In the genomic region with DNA sequence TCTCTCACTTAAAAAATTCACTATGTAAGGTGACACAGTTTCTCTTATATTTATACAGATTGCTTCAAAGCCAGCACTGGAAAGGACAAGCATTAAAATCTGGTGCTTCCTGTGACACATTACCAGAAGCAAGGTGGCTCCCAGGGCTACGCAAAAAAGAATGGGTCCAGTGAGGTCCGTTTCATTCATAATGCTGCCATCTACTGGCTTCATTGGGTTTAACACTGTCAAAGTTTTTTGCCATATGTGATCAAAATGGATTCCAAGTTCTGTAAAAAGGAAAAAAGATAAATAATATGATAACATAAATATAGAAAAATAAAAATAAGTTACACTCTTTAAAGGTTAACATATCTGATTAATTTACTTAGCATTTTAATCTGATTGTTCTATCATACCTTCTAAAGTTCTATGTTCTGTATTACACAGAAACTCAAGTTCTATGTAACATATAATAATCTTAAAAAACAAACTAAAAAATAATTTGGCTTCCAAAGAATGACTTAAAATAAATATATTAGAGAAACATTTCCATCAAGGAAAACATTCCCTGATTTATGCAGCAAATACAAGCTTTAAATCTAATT, we compare ENCODE assay signal across 9 cellular contexts. TPM values are rescaled to one million over a fixed set of nuclear protein-coding genes. Genes with fewer than 3 reads are reported as not detected.
DNase-seq lines count a peak whose midpoint lies in the region; FAIRE-seq and TF ChIP-seq lines count a peak whose summit lies in the region.
"Had no signal": no experiment of that assay in that cellular context is flagged by ENCODE, and none has a peak within 500 bp of the region (broad histone marks: within the 10 kb centered on the region; RNA-seq: fewer than 3 reads in every experiment).

No MANE protein-coding gene starts in this region.

- H3K4me2 ChIP-seq in SK-N-SH, result no peak overlapping the region
- no peak overlapping the region for H3K4me2 ChIP-seq in keratinocyte (ENCODE audit: control insufficient read depth, extremely low read depth, insufficient read depth, low read depth, low read length)

- no peaks in the 10 kb centered on the region; the same call in 1 of the 2 replicates for H3K27me3 Mint-ChIP-seq in HFFc6 (ENCODE audit: insufficient read depth)

- H3K9me3 ChIP-seq in SK-N-SH, result no peaks in the 10 kb centered on the region
- H3K9me3 ChIP-seq in breast epithelium, result no peaks in the 10 kb centered on the region
- H3K9me3 ChIP-seq in keratinocyte (ENCODE audit: control insufficient read depth, low read depth, low read length), result no peaks in the 10 kb centered on the region

- H3K79me2 ChIP-seq in SK-N-SH (ENCODE audit: insufficient read depth), result no peaks in the 10 kb centered on the region
- H3K79me2 ChIP-seq in keratinocyte (ENCODE audit: control insufficient read depth, insufficient read depth, low read length), result no peaks in the 10 kb centered on the region

- H3K27ac ChIP-seq in SK-N-SH (ENCODE audit: low read depth in 2 of 2, low read length in 1 of 2) (no peak overlapping the region), breast epithelium (no peak overlapping the region), keratinocyte (ENCODE audit: control insufficient read depth, insufficient read depth, low read length) (no peak overlapping the region)
- H3K27ac ChIP-seq: skin epidermis had no signal

- H3K36me3 Mint-ChIP-seq in HFFc6 (ENCODE audit: low read depth), result no peaks in the 10 kb centered on the region

- no peak for TF ChIP-seq POLR2A in breast epithelium (IDR thresholded peaks at IDR 0.05)

- CTCF ChIA-PET in SK-N-SH (lab: Yijun Ruan, JAX), result interaction anchor here (0.7 to 1.7 kb wide), 10 partner anchors 9 to 435 kb away, joined by 3 to 5 read pairs (median 3); no protein-coding TSS in a partner anchor

- dilution Hi-C loops in keratinocyte (cut with MboI; ENCODE audit: extremely low pct_ligation_motif_present, low sequenced_read_pairs), result no loop called here

- no peaks in the 10 kb centered on the region for H3K9me1 ChIP-seq in keratinocyte (ENCODE audit: control insufficient read depth, extremely low read depth, insufficient read depth, low read length)

- H3K27me3 ChIP-seq in SK-N-SH (ENCODE audit: insufficient read depth) (peaks cover 5% of the 10 kb centered on the region; the same call in 1 of the 2 replicates), breast epithelium (no peaks in the 10 kb centered on the region), keratinocyte (ENCODE audit: control insufficient read depth, extremely low read depth, insufficient read depth, low read length) (no peaks in the 10 kb centered on the region)

- DNase-seq in HFFc6 (peak; percentile 33), LoVo (ENCODE audit: low spot score) (peak; percentile 45), SK-N-SH (peak; percentile 47), breast epithelium (ENCODE audit: low spot score in 2 of 2) (no peak), keratinocyte (ENCODE audit: low read depth, low spot score) (peak; percentile 7)
- peak; percentile 44 for DNase-seq in stimulated activated CD4-positive, alpha-beta T cell treated with anti-CD3 and anti-CD28 coated beads, Interleukin-4, amount 100 ng/mL, for 24 hours

- TF ChIP-seq CTCF in GM12874 (IDR thresholded peaks at IDR 0.05; ENCODE audit: insufficient read depth, low read depth, low read length), result peak; percentile 47; the same call in 1 of the 2 replicates
- peak; percentile 84 for TF ChIP-seq CTCF in HFFc6 (IDR thresholded peaks at IDR 0.05)
- peak; percentile 72 for TF ChIP-seq CTCF in SK-N-SH (IDR thresholded peaks at IDR 0.05)
- TF ChIP-seq CTCF in breast epithelium (IDR thresholded peaks at IDR 0.05), result peak in 2 of 3 donors; percentile 31 to 38
- peak; percentile 56 to 64 (median 62) for TF ChIP-seq CTCF in keratinocyte (optimal IDR thresholded peaks at IDR 0.05 in 1 of 3, IDR thresholded peaks at IDR 0.05 in 1 of 3, conservative IDR thresholded peaks at IDR 0.05 in 1 of 3; ENCODE audit: extremely low read depth in 1 of 3, insufficient read depth in 2 of 3, low read length in 3 of 3)

- no peaks in the 10 kb centered on the region for H4K20me1 ChIP-seq in SK-N-SH (ENCODE audit: insufficient read depth)
- H4K20me1 ChIP-seq in keratinocyte (ENCODE audit: control insufficient read depth, extremely low read depth, insufficient read depth, low read length), result no peaks in the 10 kb centered on the region

- no peaks in the 10 kb centered on the region for H3K9me2 ChIP-seq in SK-N-SH

- no peaks in the 10 kb centered on the region for H3K9me3 Mint-ChIP-seq in HFFc6

- no peak overlapping the region for H3K27ac Mint-ChIP-seq in HFFc6

- no peaks in the 10 kb centered on the region for H3F3A ChIP-seq in SK-N-SH (replicated peaks; ENCODE audit: insufficient read depth)

- intact Hi-C loops in breast epithelium (cut with DNase I; ENCODE audit: low total_unique reads), result no loop called here

- H3K4me1 Mint-ChIP-seq in HFFc6 (ENCODE audit: low read depth), result no peaks in the 10 kb centered on the region

- peak; percentile 72 for TF ChIP-seq RAD21 in SK-N-SH (IDR thresholded peaks at IDR 0.05; ENCODE audit: low read length)

- H3K36me3 ChIP-seq in SK-N-SH (replicated peaks in 1 of 2; ENCODE audit: control insufficient read depth in 1 of 2, insufficient read depth in 2 of 2, low read length in 1 of 2) (no peaks in the 10 kb centered on the region), breast epithelium (no peaks in the 10 kb centered on the region), keratinocyte (ENCODE audit: control insufficient read depth in 2 of 2, extremely low read depth in 1 of 2, insufficient read depth in 2 of 2, low read length in 2 of 2) (no peaks in the 10 kb centered on the region)

- peak; percentile 97 for FAIRE-seq in A204.1 (lab: Jason Lieb, UNC)
- peak; percentile 64 for FAIRE-seq in keratinocyte (lab: Jason Lieb, UNC)

- TF ChIP-seq EP300 in SK-N-SH (IDR thresholded peaks at IDR 0.05; ENCODE audit: borderline replicate concordance in 1 of 2, low read depth in 1 of 2, low read length in 1 of 2), result no peak

- H3K4me3 ChIP-seq in SK-N-SH (ENCODE audit: low read depth in 2 of 2, low read length in 1 of 2) (no peak overlapping the region), breast epithelium (no peak overlapping the region), keratinocyte (ENCODE audit: control insufficient read depth in 2 of 3, extremely low read depth in 1 of 3, insufficient read depth in 2 of 3, low read depth in 1 of 3, low read length in 3 of 3) (no peak overlapping the region)
- H3K4me3 ChIP-seq: skin epidermis had no signal

- H2AFZ ChIP-seq in SK-N-SH (ENCODE audit: low read depth) (no peak overlapping the region), keratinocyte (ENCODE audit: control insufficient read depth, low read length) (no peak overlapping the region)

- POLR2A ChIA-PET in SK-N-SH (lab: Yijun Ruan, JAX), result no interaction called here

- H3K4me1 ChIP-seq in SK-N-SH (ENCODE audit: control insufficient read depth in 1 of 2, insufficient read depth in 2 of 2, low read depth in 1 of 2, low read length in 1 of 2), result no peaks in the 10 kb centered on the region
- no peaks in the 10 kb centered on the region for H3K4me1 ChIP-seq in breast epithelium
- H3K4me1 ChIP-seq in keratinocyte (ENCODE audit: control insufficient read depth, extremely low read depth, insufficient read depth, low read length), result no peaks in the 10 kb centered on the region

- no peak overlapping the region for H3K4me3 Mint-ChIP-seq in HFFc6

- H3K9ac ChIP-seq in SK-N-SH (no peak overlapping the region), keratinocyte (ENCODE audit: control insufficient read depth, extremely low read depth, insufficient read depth, low read length) (no peak overlapping the region)

- WGBS in SK-N-SH (ENCODE audit: low lambda C conversion rate), result 11% methylated on average over 2 of the region's 2 CpGs

TF ChIP-seq in SK-N-SH, 30 proteins besides CTCF, POLR2A, EP300 and RAD21:
- TF ChIP-seq NFIC (IDR thresholded peaks at IDR 0.05; ENCODE audit: borderline replicate concordance), result no peak
- peak; percentile 29; the same call in 1 of the 2 replicates for TF ChIP-seq SMC3 (IDR thresholded peaks at IDR 0.05; ENCODE audit: low read depth, low read length)

RNA-seq across cellular contexts. Expression of a gene that starts 22.1 kb away (rescaled TPM):
- total RNA-seq in HFFc6 (2021; fragmentation: NEBNext Ultra II Directional; extraction: Animal tissue kit (Norgen Biotek cat#: 25700)), result not detected
- not detected in 2 replicates for polyA plus RNA-seq in SK-N-SH (2012; rRNA removed)
- 0.04 TPM in 1 of 2 replicates, not detected in the other for polyA plus RNA-seq in SK-N-SH (2012; cell fraction: cytosol; rRNA removed)
- 0.08 TPM in 1 of 2 replicates, not detected in the other for polyA plus RNA-seq in SK-N-SH (2012; cell fraction: nucleus; rRNA removed)
- total RNA-seq in breast epithelium, result under 1 TPM in 1 of 3 donors, not detected in 2; 0.73 TPM
- polyA plus RNA-seq in keratinocyte, result 0.06 TPM in 1 of 3 replicates, not detected in the others
- not detected for polyA plus RNA-seq in keratinocyte (2011; ENCODE audit: low read depth)
- polyA plus RNA-seq in keratinocyte (2011; cell fraction: cytosol; rRNA removed), result not detected in 2 replicates
- polyA plus RNA-seq in keratinocyte (2011; cell fraction: nucleus; rRNA removed), result not detected in 2 replicates
- polyA plus RNA-seq in keratinocyte (2012; ENCODE audit: low replicate concordance), result not detected in 2 replicates
- polyA minus RNA-seq in keratinocyte, result 0.22 TPM in 1 of 3 replicates, not detected in the others
- not detected for polyA minus RNA-seq in keratinocyte (2011; cell fraction: cytosol; rRNA and poly(A)+ RNA removed)
- polyA minus RNA-seq in keratinocyte (2011; cell fraction: nucleus; rRNA and poly(A)+ RNA removed), result not detected in 2 replicates

RNA-seq across cellular contexts. Expression of a gene that starts 48.8 kb away (rescaled TPM):
- total RNA-seq in HFFc6 (2021; fragmentation: NEBNext Ultra II Directional; extraction: Animal tissue kit (Norgen Biotek cat#: 25700)), result 10 to 100 TPM; 17.6 to 24.9 (median 22.3) TPM
- 6.3 and 8.4 TPM in 2 replicates for polyA plus RNA-seq in SK-N-SH (2012; rRNA removed)
- polyA plus RNA-seq in SK-N-SH (2012; cell fraction: cytosol; rRNA removed), result 7.6 and 9.1 TPM in 2 replicates
- polyA plus RNA-seq in SK-N-SH (2012; cell fraction: nucleus; rRNA removed), result 5.8 and 14.6 TPM in 2 replicates
- total RNA-seq in breast epithelium, result 10 to 100 TPM; 12.6 to 26.9 (median 19.0) TPM
- 11.9 to 24.3 TPM (median 16.8 TPM) in 3 replicates for polyA plus RNA-seq in keratinocyte
- polyA plus RNA-seq in keratinocyte (2011; ENCODE audit: low read depth), result 8.8 TPM
- polyA plus RNA-seq in keratinocyte (2011; cell fraction: cytosol; rRNA removed), result 12.8 and 20.3 TPM in 2 replicates
- polyA plus RNA-seq in keratinocyte (2011; cell fraction: nucleus; rRNA removed), result 17.1 and 23.5 TPM in 2 replicates
- polyA plus RNA-seq in keratinocyte (2012; ENCODE audit: low replicate concordance), result 9.4 and 14.3 TPM in 2 replicates
- 7.5 to 22.5 TPM (median 9.6 TPM) in 3 replicates for polyA minus RNA-seq in keratinocyte
- 10.7 TPM for polyA minus RNA-seq in keratinocyte (2011; cell fraction: cytosol; rRNA and poly(A)+ RNA removed)
- 11.9 and 15.0 TPM in 2 replicates for polyA minus RNA-seq in keratinocyte (2011; cell fraction: nucleus; rRNA and poly(A)+ RNA removed)

Comparison
In these comparisons a context has a peak if more than half of its experiments do, and no peak if none do; other contexts are left out.
1. DNase-seq: peak in HFFc6 (single experiment), LoVo (single experiment), SK-N-SH (single experiment), keratinocyte (single experiment) and stimulated activated CD4-positive, alpha-beta T cell treated with anti-CD3 and anti-CD28 coated beads, Interleukin-4, amount 100 ng/mL, for 24 hours (single experiment); none in breast epithelium (0 of 2).
2. Peak in every context shown above with its lines, with median percentiles within 50 percentile points of each other: CTCF ChIP-seq.